ENCODE assay signal across 8 cellular contexts in the genomic region with DNA sequence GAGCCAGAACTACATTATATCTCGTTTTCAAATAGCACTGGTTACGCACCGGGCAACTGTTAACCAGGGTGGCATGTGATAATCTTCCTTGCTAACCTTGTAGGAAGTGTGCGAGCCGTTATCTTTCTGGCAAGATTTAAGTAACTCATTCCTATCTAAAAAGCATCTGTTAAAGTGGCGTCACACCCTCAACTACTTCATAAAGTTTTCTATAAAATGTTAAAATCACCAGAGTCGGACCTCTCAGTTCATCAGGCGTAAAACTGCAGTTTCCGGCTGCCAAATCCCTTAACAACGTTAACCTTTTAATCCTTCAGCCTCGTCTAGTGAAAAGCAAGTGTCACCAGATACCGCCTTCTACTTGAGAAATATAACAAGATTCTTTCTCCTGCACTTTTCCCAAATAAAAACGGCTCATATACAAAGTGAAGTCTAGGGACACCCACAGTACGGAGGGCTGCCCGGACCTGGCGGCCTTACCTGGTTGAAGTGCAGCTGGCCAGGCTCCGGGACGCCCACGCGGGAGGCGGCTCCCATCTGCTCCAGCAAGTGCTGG. TPM values are rescaled to one million over a fixed set of nuclear protein-coding genes. Genes with fewer than 3 reads are reported as not detected.
DNase-seq lines count a peak whose midpoint lies in the region; ATAC-seq and TF ChIP-seq lines count a peak whose summit lies in the region.

No MANE protein-coding gene starts in this region.

- H3K27ac ChIP-seq in ACC112 (ENCODE audit: low read depth, low read length) = peak overlapping the region; percentile 63; the same call in 1 of the 2 replicates
- H3K27ac ChIP-seq in duodenal mucosa (ENCODE audit: low read depth, low read length) = peak overlapping the region; percentile 54
- H3K27ac ChIP-seq in vagina = peak overlapping the region; percentile 87

- H2AFZ ChIP-seq in ACC112 (ENCODE audit: low read length, unreplicated experiment) = peak overlapping the region; percentile 99

- H3K4me3 ChIP-seq in ACC112 (ENCODE audit: low read depth, low read length) (peak overlapping the region; percentile 82), duodenal mucosa (ENCODE audit: low read depth in 1 of 2, low read length in 2 of 2) (peak overlapping the region; percentile 95 to 96), vagina (peak overlapping the region; percentile 71 to 80)

- POLR2A ChIA-PET in T-cell (lab: Charles Lee) = interaction anchor here in 1 of 2 donors (1.0 kb wide), 1 partner anchor 418 kb away, joined by 3 read pairs; no protein-coding TSS in a partner anchor

- DNase-seq in T-cell = peak in 10 of 34 experiments; percentile 0 to 7 (median 2)
- DNase-seq in natural killer cell = peak; percentile 16
- DNase-seq in vagina (ENCODE audit: extremely low spot score in 2 of 2) = no peak
- no peak for DNase-seq in NCI-H1417 (lab: John Stamatoyannopoulos, UW)

- H3K27me3 ChIP-seq in ACC112 (ENCODE audit: insufficient read depth, low read length) (no peaks in the 10 kb centered on the region), duodenal mucosa (ENCODE audit: control insufficient read depth in 1 of 2, insufficient read depth in 2 of 2, low read length in 2 of 2) (no peaks in the 10 kb centered on the region), vagina (no peaks in the 10 kb centered on the region)

- TF ChIP-seq CTCF in natural killer cell (IDR thresholded peaks at IDR 0.05) (no peak), vagina (IDR thresholded peaks at IDR 0.05) (no peak)

- H3K4me3 Mint-ChIP-seq in T-cell (peak overlapping the region; percentile 83 to 88 (median 88)), natural killer cell (peak overlapping the region; percentile 86)

- peak; percentile 39 for ATAC-seq in GM19035 (IDR thresholded peaks at IDR 0.05; ENCODE audit: unreplicated experiment)
- ATAC-seq in HG03378 (IDR thresholded peaks at IDR 0.05; ENCODE audit: unreplicated experiment) = peak; percentile 28
- peak in 3 of 4 experiments; percentile 3 to 38 (median 27) for ATAC-seq in T-cell (replicated peaks in 1 of 4)
- ATAC-seq in natural killer cell = no peak

- intact Hi-C loops in natural killer cell (cut with micrococcal nuclease) (loop anchor here (1.0 kb wide), 1 partner anchor 87 kb away; no protein-coding TSS in a partner anchor), vagina (cut with DNase I) (no loop called here)

- no peaks in the 10 kb centered on the region for H3K9me3 ChIP-seq in duodenal mucosa (ENCODE audit: control insufficient read depth in 1 of 2, low read length in 2 of 2)
- H3K9me3 ChIP-seq in vagina = no peaks in the 10 kb centered on the region

- H3K9me3 Mint-ChIP-seq in T-cell (no peaks in the 10 kb centered on the region), natural killer cell (no peaks in the 10 kb centered on the region)

- H3K27ac Mint-ChIP-seq in T-cell = peak overlapping the region; percentile 89 to 91
- H3K27ac Mint-ChIP-seq in natural killer cell = peak overlapping the region; percentile 83 to 92

- H3K36me3 Mint-ChIP-seq in T-cell (peaks cover 13% of the 10 kb centered on the region), natural killer cell (no peaks in the 10 kb centered on the region)

- H3K9ac ChIP-seq in duodenal mucosa (ENCODE audit: low read depth in 1 of 2, low read length in 2 of 2) = peak overlapping the region; percentile 67 to 83

- CTCF ChIA-PET in T-cell (lab: Charles Lee) = interaction anchor here in 1 of 2 donors (0.7 to 1.0 kb wide), 2 partner anchors 86 to 746 kb away, joined by 3 to 5 read pairs; no protein-coding TSS in a partner anchor

- H3K79me2 ChIP-seq in ACC112 (ENCODE audit: control insufficient read depth, insufficient read depth, low read length, unreplicated experiment) = peaks cover 5% of the 10 kb centered on the region

- H3K36me3 ChIP-seq in ACC112 (ENCODE audit: insufficient read depth, low read length) (no peaks in the 10 kb centered on the region), duodenal mucosa (ENCODE audit: control insufficient read depth in 1 of 2, insufficient read depth in 2 of 2, low read length in 2 of 2) (no peaks in the 10 kb centered on the region), vagina (no peaks in the 10 kb centered on the region)

- H3K4me1 Mint-ChIP-seq in T-cell = peaks cover 55 to 57% (median 56%) of the 10 kb centered on the region in 3 donors
- H3K4me1 Mint-ChIP-seq in natural killer cell = peaks cover 41 to 42% of the 10 kb centered on the region in 2 donors

- TF ChIP-seq POLR2A in vagina (IDR thresholded peaks at IDR 0.05) = no peak

- no peaks in the 10 kb centered on the region for H3K27me3 Mint-ChIP-seq in T-cell
- H3K27me3 Mint-ChIP-seq in natural killer cell (ENCODE audit: low read depth in 2 of 2) = no peaks in the 10 kb centered on the region

- H3K4me1 ChIP-seq in ACC112 (ENCODE audit: control insufficient read depth, insufficient read depth, low read length, unreplicated experiment) (peaks cover 10% of the 10 kb centered on the region), duodenal mucosa (ENCODE audit: control insufficient read depth in 1 of 2, insufficient read depth in 2 of 2, low read length in 2 of 2) (peaks cover 0 to 19% of the 10 kb centered on the region in 2 donors), vagina (peaks cover 21% of the 10 kb centered on the region)

RNA-seq across cellular contexts. Expression of a gene that starts 1.2 kb away (rescaled TPM):
- total RNA-seq in T-cell (10 to 100 TPM; 19.2 to 23.0 (median 19.9) TPM), natural killer cell (10 to 100 TPM; 18.0 to 20.0 (median 18.2) TPM), vagina (27.7 TPM)

Comparison
In these comparisons a context has a peak if more than half of its experiments do, and no peak if none do; other contexts are left out.
1. ATAC-seq: peak in GM19035 (single experiment), HG03378 (single experiment) and T-cell (3 of 4); none in natural killer cell (0 of 3).
2. Peak in every context shown above with its lines, with median percentiles within 50 percentile points of each other: H3K27ac ChIP-seq and H3K4me3 ChIP-seq.